ENCODE assay signal across 8 cellular contexts in the genomic region with DNA sequence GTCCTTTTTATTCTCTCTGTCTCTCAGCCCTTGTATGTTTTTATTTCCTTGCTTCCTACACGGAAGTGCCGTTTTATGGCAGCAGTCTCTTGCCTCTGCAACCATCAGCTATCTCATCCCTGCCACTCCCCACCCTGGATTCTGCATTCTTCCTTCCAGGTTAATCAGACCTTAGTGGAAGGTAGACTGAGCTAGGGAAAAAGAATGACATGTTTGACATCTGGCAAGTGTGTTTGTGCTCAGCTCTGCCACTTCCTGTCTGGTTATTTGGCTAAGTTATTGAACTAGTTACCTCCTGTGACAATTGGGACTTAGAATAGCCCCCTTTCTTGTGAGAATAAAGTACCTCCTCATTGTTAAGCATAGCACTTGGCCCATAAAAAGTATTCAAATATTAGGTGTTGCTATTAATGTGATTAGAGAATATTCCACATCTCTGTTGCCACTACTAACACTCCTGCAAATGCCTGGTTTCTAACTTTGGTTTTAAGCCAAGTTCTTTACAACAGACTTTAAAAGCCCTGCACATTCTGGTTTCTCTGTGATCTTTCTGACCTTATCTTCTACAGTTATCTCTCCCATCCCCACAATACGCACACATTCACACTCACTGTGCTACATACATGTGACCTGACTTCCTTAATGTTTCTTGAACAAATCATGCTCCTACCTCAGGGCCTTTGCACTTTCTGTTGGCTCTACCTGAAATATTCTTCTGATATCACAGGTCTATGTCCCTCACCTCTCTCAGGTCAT. TPM values are rescaled to one million over a fixed set of nuclear protein-coding genes. Genes with fewer than 3 reads are reported as not detected.
DNase-seq lines count a peak whose midpoint lies in the region; ATAC-seq and TF ChIP-seq lines count a peak whose summit lies in the region.

No MANE protein-coding gene starts in this region.

- peaks cover 19% of the 10 kb centered on the region for H3K4me1 Mint-ChIP-seq in nephron progenitor cell

- TF ChIP-seq POLR2A in Peyer's patch (IDR thresholded peaks at IDR 0.05) = no peak

- peak overlapping the region; percentile 10 to 28 (median 12) for H3K4me3 ChIP-seq in Peyer's patch

- H3K4me1 ChIP-seq in Peyer's patch = peaks cover 0 to 7% (median 3%) of the 10 kb centered on the region in 4 donors

- no peaks in the 10 kb centered on the region for H3K36me3 Mint-ChIP-seq in nephron progenitor cell (ENCODE audit: low read depth)

- H3K27ac ChIP-seq in Peyer's patch = peak overlapping the region; percentile 55 to 79 (median 65)

- H3K27ac Mint-ChIP-seq in nephron progenitor cell = no peak overlapping the region

- H3K36me3 ChIP-seq in Peyer's patch = no peaks in the 10 kb centered on the region

- peaks cover 9% of the 10 kb centered on the region for H3K27me3 Mint-ChIP-seq in nephron progenitor cell (ENCODE audit: low read depth, poor library complexity)

- H3K9me3 Mint-ChIP-seq in nephron progenitor cell = peaks cover 1% of the 10 kb centered on the region

- no peaks in the 10 kb centered on the region for H3K9me3 ChIP-seq in Peyer's patch

- no peak overlapping the region for H3K4me3 Mint-ChIP-seq in nephron progenitor cell

- H3K27me3 ChIP-seq in Peyer's patch = no peaks in the 10 kb centered on the region

- DNase-seq in Peyer's patch (peak in 2 of 3 donors; percentile 38 to 58), left lobe of liver (ENCODE audit: low spot score) (no peak), nephron progenitor cell (no peak), Ammon's horn (ENCODE audit: low spot score) (no peak), CD1c-positive myeloid dendritic cell (ENCODE audit: extremely low spot score) (no peak), NCI-H345 (lab: John Stamatoyannopoulos, UW) (no peak)

- ATAC-seq in GM18498 (IDR thresholded peaks at IDR 0.05; ENCODE audit: unreplicated experiment) (peak; percentile 62), GM21717 (IDR thresholded peaks at IDR 0.05; ENCODE audit: unreplicated experiment) (peak; percentile 48), left lobe of liver (peak; percentile 57)

- TF ChIP-seq CTCF in Peyer's patch (IDR thresholded peaks at IDR 0.05) (no peak), nephron progenitor cell (IDR thresholded peaks at IDR 0.05) (no peak)

RNA-seq across cellular contexts. Expression of a gene that starts 10.8 kb away (rescaled TPM):
- total RNA-seq in Peyer's patch (10 to 100 TPM; 16.5 to 50.3 (median 21.2) TPM), left lobe of liver (16.8 TPM)

Comparison
In these comparisons a context has a peak if more than half of its experiments do, and no peak if none do; other contexts are left out.
1. DNase-seq: peak in Peyer's patch (2 of 3); none in left lobe of liver (single experiment), nephron progenitor cell (single experiment), Ammon's horn (single experiment), CD1c-positive myeloid dendritic cell (single experiment) and NCI-H345 (single experiment).
2. Peak in every context shown above with its lines, with median percentiles within 50 percentile points of each other: ATAC-seq.